ENCODE assay signal across 18 cellular contexts in genomic region chr13:27638521-27638920, GRCh38. TPM values are rescaled to one million over a fixed set of nuclear protein-coding genes. Genes with fewer than 3 reads are reported as not detected.
DNase-seq lines count a peak whose midpoint lies in the region; ATAC-seq and TF ChIP-seq lines count a peak whose summit lies in the region.
"Had no signal": no experiment of that assay in that cellular context is flagged by ENCODE, and none has a peak within 500 bp of the region (broad histone marks: within the 10 kb centered on the region; RNA-seq: fewer than 3 reads in every experiment).

No MANE protein-coding gene starts in this region.

- peak; percentile 27 for DNase-seq in D341Med (ENCODE audit: low spot score)
- DNase-seq in WERI-Rb-1: peak; percentile 34
- peak; percentile 43 to 47 for DNase-seq in fibroblast of lung (ENCODE audit: low read depth in 2 of 2)
- no peak for DNase-seq in osteocyte (ENCODE audit: extremely low spot score, unreplicated experiment)
- no peak for DNase-seq in NK-92 (lab: John Stamatoyannopoulos, UW; ENCODE audit: unreplicated experiment)
- DNase-seq in stimulated activated CD4-positive, alpha-beta T cell treated with anti-CD3 and anti-CD28 coated beads, Interleukin-4, amount 100 ng/mL, for 1 hour: no peak
- DNase-seq: activated CD8-positive, alpha-beta memory T cell treated with anti-CD3 and anti-CD28 coated beads, Interleukin-2, amount 10 ng/mL, durations not matched to agents 7 days and 5 days; activated naive CD8-positive, alpha-beta T cell treated with anti-CD3 and anti-CD28 coated beads for 36 hours; EL; H7; NCI-H146; NCI-H774; posterior cingulate gyrus; SHP77; stimulated activated CD4-positive, alpha-beta T cell treated with anti-CD3 and anti-CD28 coated beads, Interleukin-1b, Interleukin-23, amount 100 ng/mL, for 48 hours had no signal

- H4K20me1 ChIP-seq in fibroblast of lung (ENCODE audit: control insufficient read depth, extremely low read depth, insufficient read depth, low read length): no peaks in the 10 kb centered on the region

- no peak overlapping the region for H3K4me3 Mint-ChIP-seq in osteocyte (ENCODE audit: unreplicated experiment)
- H3K4me3 Mint-ChIP-seq: activated CD8-positive, alpha-beta memory T cell treated with anti-CD3 and anti-CD28 coated beads, Interleukin-2, amount 10 ng/mL, durations not matched to agents 7 days and 5 days; activated naive CD8-positive, alpha-beta T cell treated with anti-CD3 and anti-CD28 coated beads for 36 hours had no signal

- peaks cover 33% of the 10 kb centered on the region for H3K4me1 Mint-ChIP-seq in osteocyte (ENCODE audit: unreplicated experiment)

- H3K79me2 ChIP-seq in fibroblast of lung (ENCODE audit: control insufficient read depth, insufficient read depth, low read length): peaks cover 8% of the 10 kb centered on the region

- TF ChIP-seq CTCF in WERI-Rb-1 (IDR thresholded peaks at IDR 0.05; ENCODE audit: low read depth, low read length): no peak
- TF ChIP-seq CTCF in fibroblast of lung (conservative IDR thresholded peaks at IDR 0.05 in 1 of 2, IDR thresholded peaks at IDR 0.05 in 1 of 2; ENCODE audit: low read depth in 1 of 2, low read length in 2 of 2): no peak
- TF ChIP-seq CTCF in osteocyte (IDR thresholded peaks at IDR 0.05): no peak

- no peaks in the 10 kb centered on the region for H3K9me3 ChIP-seq in WERI-Rb-1 (ENCODE audit: severe bottlenecking)
- H3K9me3 ChIP-seq in fibroblast of lung (ENCODE audit: control insufficient read depth, insufficient read depth, low read depth, low read length): no peaks in the 10 kb centered on the region

- no peak overlapping the region for H2AFZ ChIP-seq in fibroblast of lung (ENCODE audit: low read length)

- H3K4me3 ChIP-seq in WERI-Rb-1 (ENCODE audit: low read depth, low read length) (no peak overlapping the region), fibroblast of lung (replicated peaks in 1 of 4; ENCODE audit: control extremely low read depth in 1 of 4, insufficient read depth in 1 of 4, low read depth in 3 of 4, low read length in 4 of 4) (no peak overlapping the region)

- H3K4me1 ChIP-seq in fibroblast of lung (ENCODE audit: control insufficient read depth, extremely low read depth, insufficient read depth, low read length): no peaks in the 10 kb centered on the region

- H3K27me3 ChIP-seq in WERI-Rb-1 (ENCODE audit: insufficient read depth, low read depth, severe bottlenecking) (no peaks in the 10 kb centered on the region), fibroblast of lung (ENCODE audit: control insufficient read depth, insufficient read depth, low read length) (no peaks in the 10 kb centered on the region)

- H3K4me2 ChIP-seq in fibroblast of lung (ENCODE audit: extremely low read depth, insufficient read depth, low read length): no peak overlapping the region

- peaks cover 3% of the 10 kb centered on the region for H3K36me3 Mint-ChIP-seq in osteocyte (ENCODE audit: unreplicated experiment)

- H3K27ac ChIP-seq in WERI-Rb-1: no peak overlapping the region; the same call in 1 of the 2 replicates
- H3K27ac ChIP-seq in fibroblast of lung (ENCODE audit: insufficient read depth, low read length): no peak overlapping the region

- H3K27me3 Mint-ChIP-seq in osteocyte (ENCODE audit: unreplicated experiment): no peaks in the 10 kb centered on the region
- H3K27me3 Mint-ChIP-seq: activated CD8-positive, alpha-beta memory T cell treated with anti-CD3 and anti-CD28 coated beads, Interleukin-2, amount 10 ng/mL, durations not matched to agents 7 days and 5 days; activated naive CD8-positive, alpha-beta T cell treated with anti-CD3 and anti-CD28 coated beads for 36 hours had no signal

- H3K36me3 ChIP-seq in WERI-Rb-1: peaks cover 9% of the 10 kb centered on the region
- no peaks in the 10 kb centered on the region for H3K36me3 ChIP-seq in fibroblast of lung (ENCODE audit: control insufficient read depth, insufficient read depth, low read length)

- no peaks in the 10 kb centered on the region for H3K9me3 Mint-ChIP-seq in osteocyte (ENCODE audit: unreplicated experiment)
- H3K9me3 Mint-ChIP-seq: activated naive CD8-positive, alpha-beta T cell treated with anti-CD3 and anti-CD28 coated beads for 36 hours had no signal

- peak overlapping the region; percentile 11 for H3K27ac Mint-ChIP-seq in osteocyte (ENCODE audit: unreplicated experiment)
- H3K27ac Mint-ChIP-seq: activated CD8-positive, alpha-beta memory T cell treated with anti-CD3 and anti-CD28 coated beads, Interleukin-2, amount 10 ng/mL, durations not matched to agents 7 days and 5 days; activated naive CD8-positive, alpha-beta T cell treated with anti-CD3 and anti-CD28 coated beads for 36 hours had no signal

- no peak for ATAC-seq in HG02870 (IDR thresholded peaks at IDR 0.05; ENCODE audit: unreplicated experiment)
- no peak for ATAC-seq in HG02840 (IDR thresholded peaks at IDR 0.05; ENCODE audit: low FRiP score, unreplicated experiment)
- ATAC-seq: activated CD8-positive, alpha-beta memory T cell treated with anti-CD3 and anti-CD28 coated beads, Interleukin-2, amount 10 ng/mL, durations not matched to agents 7 days and 5 days; HepG2 had no signal

- no peak overlapping the region for H3K9ac ChIP-seq in fibroblast of lung (ENCODE audit: insufficient read depth, low read length)

RNA-seq across cellular contexts. Expression of gene POLR1D, which starts 16.8 kb away (rescaled TPM):
- total RNA-seq in fibroblast of lung (84.6 and 110 TPM in 2 replicates), osteocyte (96.4 and 101 TPM in 2 replicates)
- polyA plus RNA-seq in fibroblast of lung: 96.0 and 99.6 TPM in 2 replicates
- 92.0 and 93.4 TPM in 2 replicates for polyA plus RNA-seq in fibroblast of lung (2012)
- 11.7 and 16.7 TPM in 2 replicates for polyA minus RNA-seq in fibroblast of lung (ENCODE audit: low replicate concordance)

RNA-seq across cellular contexts. Expression of gene LNX2, which starts 18.2 kb away (rescaled TPM):
- 5.6 and 7.6 TPM in 2 replicates for total RNA-seq in fibroblast of lung
- polyA plus RNA-seq in fibroblast of lung: 6.0 and 6.2 TPM in 2 replicates
- polyA plus RNA-seq in fibroblast of lung (2012): 3.2 and 3.6 TPM in 2 replicates
- 6.9 and 7.2 TPM in 2 replicates for polyA minus RNA-seq in fibroblast of lung (ENCODE audit: low replicate concordance)
- total RNA-seq in osteocyte: 7.2 and 8.4 TPM in 2 replicates

Comparison
In these comparisons a context has a peak if more than half of its experiments do, and no peak if none do; other contexts are left out.
1. DNase-seq: peak in D341Med (single experiment), WERI-Rb-1 (single experiment) and fibroblast of lung (2 of 2); none in osteocyte (single experiment), NK-92 (single experiment) and stimulated activated CD4-positive, alpha-beta T cell treated with anti-CD3 and anti-CD28 coated beads, Interleukin-4, amount 100 ng/mL, for 1 hour (single experiment).